2 cellular contexts compared by ENCODE assay signal in genomic region chr11:67417425-67417824, GRCh38.
TF ChIP-seq lines count a peak whose summit lies in the region.

No MANE protein-coding gene starts in this region.

TF ChIP-seq in H1, 55 proteins besides CTCF, POLR2A, EP300 and RAD21:
- no peak for TF ChIP-seq USF2 (IDR thresholded peaks at IDR 0.05; ENCODE audit: low read length)

TF ChIP-seq in SK-N-SH, 30 proteins besides CTCF, POLR2A, EP300 and RAD21:
- TF ChIP-seq CHD2 (IDR thresholded peaks at IDR 0.05; ENCODE audit: low read length, partially characterized antibody): no peak
- TF ChIP-seq ELF1 (IDR thresholded peaks at IDR 0.05): no peak
- TF ChIP-seq RXRA (IDR thresholded peaks at IDR 0.05; ENCODE audit: borderline replicate concordance, low read depth): no peak
- no peak for TF ChIP-seq NRF1 (IDR thresholded peaks at IDR 0.05; ENCODE audit: low read depth, low read length)
